ENCODE assay signal across 25 cellular contexts in the genomic region with DNA sequence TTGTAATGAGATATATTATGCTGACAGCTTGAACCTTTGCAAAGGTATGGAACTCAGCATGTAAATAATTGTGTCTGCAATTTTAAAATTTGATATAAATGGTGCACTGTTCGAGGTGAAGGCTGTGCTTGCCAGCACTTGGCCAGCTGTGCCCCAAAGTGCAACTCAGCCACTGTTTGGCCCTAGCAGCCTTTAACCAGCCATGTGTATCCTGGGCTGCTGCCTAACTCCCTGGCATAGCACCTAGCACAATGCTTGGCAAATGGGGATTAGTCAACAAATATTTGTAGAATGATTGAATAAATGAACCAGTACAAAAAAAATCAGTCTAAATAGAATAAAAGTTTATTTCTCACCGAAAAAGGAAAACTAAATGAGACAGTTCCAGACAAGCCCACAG.
"Had no signal": no experiment of that assay in that cellular context is flagged by ENCODE, and none has a peak within 500 bp of the region (broad histone marks: within the 10 kb centered on the region; RNA-seq: fewer than 3 reads in every experiment).

No MANE protein-coding gene starts in this region.

- H3K27me3 ChIP-seq: neutrophil, sigmoid colon, stomach, thyroid gland, upper lobe of left lung, vagina had no signal

- H3K4me1 ChIP-seq: parathyroid adenoma, psoas muscle, right lobe of liver, sigmoid colon, stomach, thyroid gland, tibial nerve, upper lobe of left lung, vagina had no signal

- H3K4me3 ChIP-seq: psoas muscle, right lobe of liver, sigmoid colon, stomach, thoracic aorta, thyroid gland, tibial nerve, upper lobe of left lung, vagina had no signal

- DNase-seq: nephron progenitor cell; nucleus accumbens; posterior cingulate gyrus; psoas muscle; right cardiac atrium; right lobe of liver; sigmoid colon; small intestine; stimulated activated CD4-positive, alpha-beta T cell treated with anti-CD3 and anti-CD28 coated beads, Interleukin-15, amount 100 ng/mL, for 24 hours; stimulated activated CD4-positive, alpha-beta T cell treated with anti-CD3 and anti-CD28 coated beads, Interleukin-2, amount 100 ng/mL, for 24 hours; stimulated activated CD4-positive, alpha-beta T cell treated with anti-CD3 and anti-CD28 coated beads, Interleukin-2, amount 100 ng/mL, for 48 hours; stimulated activated CD4-positive, alpha-beta T cell treated with anti-CD3 and anti-CD28 coated beads, Interleukin-4, amount 100 ng/mL, for 24 hours; stimulated activated naive B cell treated with anti-CD40 and anti-IgM and Interleukin-4, amounts not matched to agents 10 μg/mL and 1 μg/mL and 100 μg/mL, for 72 hours; stimulated activated naive CD4-positive, alpha-beta T cell treated with Interleukin-2 at 50 U/mL for 16 hours; stomach; thyroid gland; trophoblast cell; upper lobe of left lung had no signal

- H3K36me3 ChIP-seq: neutrophil, right lobe of liver, sigmoid colon, stomach, thoracic aorta, thyroid gland, tibial nerve, upper lobe of left lung, vagina had no signal

- ATAC-seq: natural killer cell treated with Interleukin-12 subunit alpha and Interleukin-12 subunit beta and Interleukin-15 and Interleukin-18, amount 100 ng/mL, for 72 hours; psoas muscle; right cardiac atrium; stimulated activated effector memory CD8-positive, alpha-beta T cell treated with anti-CD3 and anti-CD28 coated beads, Interleukin-12 subunit alpha, Interleukin-12 subunit beta, amount 100 ng/mL, for 72 hours; stimulated activated naive B cell treated with anti-CD40 and anti-IgM and Interleukin-4, amounts not matched to agents 10 μg/mL and 1 μg/mL and 100 μg/mL, for 72 hours had no signal

- H3K27ac ChIP-seq: neutrophil, parathyroid adenoma, psoas muscle, right lobe of liver, sigmoid colon, stomach, thoracic aorta, thyroid gland, tibial nerve, upper lobe of left lung, vagina had no signal

- H3K9me3 ChIP-seq: neutrophil, psoas muscle, right lobe of liver, sigmoid colon, stomach, thoracic aorta, thyroid gland, tibial nerve, upper lobe of left lung, vagina had no signal
